ENCODE assay signal across 21 cellular contexts in genomic region chr10:28386508-28386868, GRCh38.
A peak's percentile ranks its signal among the peaks of the same experiment; 100 is the strongest.
DNase-seq lines count a peak whose midpoint lies in the region; ATAC-seq and TF ChIP-seq lines count a peak whose summit lies in the region.
"Had no signal": no experiment of that assay in that cellular context is flagged by ENCODE, and none has a peak within 500 bp of the region (broad histone marks: within the 10 kb centered on the region; RNA-seq: fewer than 3 reads in every experiment).

No MANE protein-coding gene starts in this region.

- H3K18ac ChIP-seq in IMR-90 (ENCODE audit: low read depth, low read length) = no peak overlapping the region

- no peak overlapping the region for H3K14ac ChIP-seq in IMR-90 (replicated peaks; ENCODE audit: low read depth, low read length)

- TF ChIP-seq RAD21 in IMR-90 (IDR thresholded peaks at IDR 0.05; ENCODE audit: low read length) = no peak

- no peak overlapping the region for H2BK15ac ChIP-seq in IMR-90 (ENCODE audit: low read depth, low read length)

- DNase-seq in activated T-cell treated with anti-CD3 and anti-CD28 coated beads, Interleukin-2, amount 50 U/mL, for 4 hours = no peak
- DNase-seq in activated T-cell treated with anti-CD3 and anti-CD28 coated beads for 4 hours (no peak), IMR-90 (no peak), cardiac septum (ENCODE audit: low spot score) (no peak), NCI-H1436 (lab: John Stamatoyannopoulos, UW) (no peak)
- DNase-seq: CD8-positive, alpha-beta T cell; DMS53; EL; GOT3; KG1; NCI-H187; NCI-H2107; NCI-H226; NCI-H69 had no signal

- POLR2A ChIA-PET in IMR-90 (lab: Charles Lee; ENCODE audit: unreplicated experiment) = no interaction called here

- H3K79me1 ChIP-seq in IMR-90 (ENCODE audit: low read depth in 1 of 2, low read length in 2 of 2) = no peaks in the 10 kb centered on the region

- 40% methylated on average over 1 of the region's 4 CpGs; no CpG with 5 or more reads in 1 of the 2 experiments for WGBS in IMR-90 (ENCODE audit: extremely low coverage in 2 of 2, insufficient read length in 1 of 2), 2 experiments

- CTCF ChIA-PET in IMR-90 (lab: Yijun Ruan, JAX) = interaction anchor here (1.7 kb wide), 1 partner anchor 136 kb away, joined by 4 read pairs; no protein-coding TSS in a partner anchor

- no peak overlapping the region for H2BK120ac ChIP-seq in IMR-90 (ENCODE audit: low read depth, low read length)

- H3K36me3 Mint-ChIP-seq in activated T-cell treated with anti-CD3 and anti-CD28 coated beads, Interleukin-2, amount 50 U/mL, for 4 hours (ENCODE audit: insufficient read depth) = no peaks in the 10 kb centered on the region
- H3K36me3 Mint-ChIP-seq in dendritic cell treated with granulocyte-macrophage colony-stimulating factor and Interleukin-4, amounts not matched to agents 40 ng/mL and 50 ng/mL, for 4 days (ENCODE audit: low read depth) = no peaks in the 10 kb centered on the region
- H3K36me3 Mint-ChIP-seq: CD8-positive, alpha-beta T cell had no signal

- H3K36me3 ChIP-seq in IMR-90 (ENCODE audit: control insufficient read depth, insufficient read depth, low read length) (no peaks in the 10 kb centered on the region), neuron (ENCODE audit: insufficient read depth, low read length) (no peaks in the 10 kb centered on the region)
- H3K36me3 ChIP-seq: Peyer's patch, SJSA1 had no signal

- H3K27ac Mint-ChIP-seq in dendritic cell treated with granulocyte-macrophage colony-stimulating factor and Interleukin-4, amounts not matched to agents 40 ng/mL and 50 ng/mL, for 4 days = peak overlapping the region; percentile 43
- H3K27ac Mint-ChIP-seq: CD8-positive, alpha-beta T cell had no signal

- H3K9me3 Mint-ChIP-seq in activated T-cell treated with anti-CD3 and anti-CD28 coated beads, Interleukin-2, amount 50 U/mL, for 4 hours = no peaks in the 10 kb centered on the region
- H3K9me3 Mint-ChIP-seq in dendritic cell treated with granulocyte-macrophage colony-stimulating factor and Interleukin-4, amounts not matched to agents 40 ng/mL and 50 ng/mL, for 4 days = no peaks in the 10 kb centered on the region
- H3K9me3 Mint-ChIP-seq: CD8-positive, alpha-beta T cell had no signal

- no peak overlapping the region for H3K56ac ChIP-seq in IMR-90 (ENCODE audit: extremely low read depth, insufficient read depth, low read length)

- 0 out of 2 replicates have a peak, but pooled peaks cover 2% of the 10 kb centered on the region for H3K9me3 ChIP-seq in IMR-90 (ENCODE audit: control insufficient read depth, insufficient read depth, low read length)
- H3K9me3 ChIP-seq in neuron (ENCODE audit: low read length) = no peaks in the 10 kb centered on the region
- H3K9me3 ChIP-seq: A549, Peyer's patch, SJSA1 had no signal

- in situ Hi-C loops in IMR-90 (cut with MboI; ENCODE audit: low sequenced_read_pairs) = loop anchor here (10.0 to 25.0 kb wide), 3 partner anchors 649 to 942 kb away; partner anchors contain the start of gene MKX

- H3K23ac ChIP-seq in IMR-90 (ENCODE audit: low read depth, low read length) = no peak overlapping the region

- H4K20me1 ChIP-seq in IMR-90 (ENCODE audit: insufficient read depth, low read length) = no peaks in the 10 kb centered on the region

- BruUV-seq in IMR-90 (replicated peaks; lab: Mats Ljungman, UMichigan) = no TSS peak

- dilution Hi-C loops in IMR-90 (cut with HindIII; ENCODE audit: low sequenced_read_pairs, unreplicated experiment) = loop anchor here (25.0 kb wide), 1 partner anchor 124 kb away; no protein-coding TSS in a partner anchor

- no peak overlapping the region for H2BK20ac ChIP-seq in IMR-90 (ENCODE audit: low read depth, low read length)

- H4K5ac ChIP-seq in IMR-90 (ENCODE audit: low read depth, low read length) = no peak overlapping the region

- H3K27ac ChIP-seq in IMR-90 (ENCODE audit: insufficient read depth, low read length) = no peak overlapping the region
- H3K27ac ChIP-seq: A549, SJSA1 had no signal

- H3K4me3 ChIP-seq in IMR-90 (ENCODE audit: insufficient read depth, low read depth, low read length) (no peak overlapping the region), neuron (ENCODE audit: low read length) (peak overlapping the region; percentile 11)
- H3K4me3 ChIP-seq: A549, Peyer's patch, SJSA1 had no signal

- H3K4me2 ChIP-seq in IMR-90 (ENCODE audit: low read depth, low read length) = no peak overlapping the region
- H3K4me2 ChIP-seq: A549 had no signal

- H4K91ac ChIP-seq in IMR-90 (ENCODE audit: insufficient read depth, low read depth, low read length) = no peak overlapping the region

- peak overlapping the region; percentile 46 for H2AFZ ChIP-seq in IMR-90 (replicated peaks; ENCODE audit: low read length, poor library complexity)
- H2AFZ ChIP-seq in neuron (ENCODE audit: low read depth, low read length) = peak overlapping the region; percentile 6

- intact Hi-C loops in IMR-90 (cut with micrococcal nuclease) (loop anchor here (10.0 kb wide), 1 partner anchor 522 kb away; no protein-coding TSS in a partner anchor), cardiac septum (cut with DNase I) (no loop called here)
- intact Hi-C loops in dendritic cell treated with granulocyte-macrophage colony-stimulating factor and Interleukin-4, amounts not matched to agents 40 ng/mL and 50 ng/mL, for 4 days (cut with micrococcal nuclease) = loop anchor here (10.0 kb wide), 2 partner anchors 212 to 602 kb away; no protein-coding TSS in a partner anchor

- no peak overlapping the region for H2AK9ac ChIP-seq in IMR-90 (replicated peaks; ENCODE audit: low read depth, low read length, poor library complexity)

- no peaks in the 10 kb centered on the region for H3K9me1 ChIP-seq in IMR-90 (ENCODE audit: insufficient read depth, low read length)

- H3K27me3 Mint-ChIP-seq in activated T-cell treated with anti-CD3 and anti-CD28 coated beads, Interleukin-2, amount 50 U/mL, for 4 hours (ENCODE audit: low read depth) = peaks cover 11% of the 10 kb centered on the region
- H3K27me3 Mint-ChIP-seq in dendritic cell treated with granulocyte-macrophage colony-stimulating factor and Interleukin-4, amounts not matched to agents 40 ng/mL and 50 ng/mL, for 4 days = peaks cover 13% of the 10 kb centered on the region

- no peak for TF ChIP-seq POLR2A in IMR-90 (IDR thresholded peaks at IDR 0.05; ENCODE audit: low read depth, low read length)

- no peaks in the 10 kb centered on the region for H3K4me1 ChIP-seq in IMR-90 (ENCODE audit: control insufficient read depth, insufficient read depth, low read length)
- peaks cover 14% of the 10 kb centered on the region for H3K4me1 ChIP-seq in neuron (ENCODE audit: insufficient read depth, low read length)
- H3K4me1 ChIP-seq: A549, SJSA1 had no signal

- no peak overlapping the region for H2BK5ac ChIP-seq in IMR-90 (ENCODE audit: low read depth, low read length, poor library complexity, severe bottlenecking)

- H3K4me3 Mint-ChIP-seq in activated T-cell treated with anti-CD3 and anti-CD28 coated beads, Interleukin-2, amount 50 U/mL, for 4 hours = peak overlapping the region; percentile 17
- H3K4me3 Mint-ChIP-seq in dendritic cell treated with granulocyte-macrophage colony-stimulating factor and Interleukin-4, amounts not matched to agents 40 ng/mL and 50 ng/mL, for 4 days = no peak overlapping the region
- H3K4me3 Mint-ChIP-seq: CD8-positive, alpha-beta T cell had no signal

- H3K4ac ChIP-seq in IMR-90 (ENCODE audit: low read depth, low read length) = no peak overlapping the region

- ATAC-seq in activated T-cell treated with anti-CD3 and anti-CD28 coated beads, Interleukin-2, amount 50 U/mL, for 4 hours = no peak
- ATAC-seq in IMR-90 (ENCODE audit: low read depth) (no peak), GM18520 (IDR thresholded peaks at IDR 0.05; ENCODE audit: unreplicated experiment) (no peak)
- ATAC-seq: CD8-positive, alpha-beta T cell; HCT116 had no signal

- H4K8ac ChIP-seq in IMR-90 (ENCODE audit: low read depth in 2 of 2, low read length in 2 of 2) = no peak overlapping the region

- no peak for TF ChIP-seq CTCF in IMR-90 (conservative IDR thresholded peaks at IDR 0.05; ENCODE audit: low read depth, low read length)

- H3K4me1 Mint-ChIP-seq in activated T-cell treated with anti-CD3 and anti-CD28 coated beads, Interleukin-2, amount 50 U/mL, for 4 hours (ENCODE audit: low read depth) = peaks cover 16% of the 10 kb centered on the region
- peaks cover 27% of the 10 kb centered on the region for H3K4me1 Mint-ChIP-seq in dendritic cell treated with granulocyte-macrophage colony-stimulating factor and Interleukin-4, amounts not matched to agents 40 ng/mL and 50 ng/mL, for 4 days (ENCODE audit: low read depth)

- H2AK5ac ChIP-seq in IMR-90 (ENCODE audit: low read depth, low read length) = no peak overlapping the region

- no peak overlapping the region for H3K9ac ChIP-seq in IMR-90 (ENCODE audit: low read depth, low read length)

- H3K27me3 ChIP-seq in IMR-90 (ENCODE audit: control insufficient read depth, insufficient read depth, low read length) = peaks cover 23% of the 10 kb centered on the region
- no peaks in the 10 kb centered on the region for H3K27me3 ChIP-seq in neuron (ENCODE audit: insufficient read depth, low read length)
- H3K27me3 ChIP-seq: Peyer's patch had no signal

TF ChIP-seq in IMR-90, 13 proteins besides CTCF, POLR2A, EP300 and RAD21:
- no peak for TF ChIP-seq SMC3 (IDR thresholded peaks at IDR 0.05; ENCODE audit: low read depth, low read length)
- TF ChIP-seq RFX5 (IDR thresholded peaks at IDR 0.05; ENCODE audit: low read depth, low read length) = no peak
- no peak for TF ChIP-seq ELK1 (IDR thresholded peaks at IDR 0.05; ENCODE audit: borderline replicate concordance, low read depth, low read length)
TF ChIP-seq in IMR-90: peak in this region for 0.
